In genomic region chr11:11302565-11302964, GRCh38 we compare ENCODE assay signal across 26 cellular contexts.
"Had no signal": no experiment of that assay in that cellular context is flagged by ENCODE, and none has a peak within 500 bp of the region (broad histone marks: within the 10 kb centered on the region; RNA-seq: fewer than 3 reads in every experiment).

No MANE protein-coding gene starts in this region.

- H3K4me1 ChIP-seq: left lung, stomach, thyroid gland, transverse colon, upper lobe of left lung had no signal

- H3K27ac ChIP-seq: left lung, ovary, right atrium auricular region, skin epidermis, stomach, testis, thyroid gland, transverse colon, upper lobe of left lung had no signal

- H3K27me3 ChIP-seq: left lung, ovary, right atrium auricular region, stomach, testis, thyroid gland, transverse colon, upper lobe of left lung had no signal

- H3K27me3 Mint-ChIP-seq: progenitor cell of endocrine pancreas had no signal

- DNase-seq: hippocampal formation; kidney glomerular epithelial cell; left colon; left lung; mesendoderm; naive B cell; natural killer cell; nephron progenitor cell; ovary; stimulated activated CD4-positive, alpha-beta T cell treated with anti-CD3 and anti-CD28 coated beads, Interleukin-12 subunit alpha, Interleukin-12 subunit beta, amount 100 ng/mL, for 4 hours; stimulated activated CD4-positive, alpha-beta T cell treated with anti-CD3 and anti-CD28 coated beads, Interleukin-15, amount 100 ng/mL, for 24 hours; stimulated activated CD4-positive, alpha-beta T cell treated with anti-CD3 and anti-CD28 coated beads, Interleukin-2, amount 100 ng/mL, for 24 hours; stimulated activated CD4-positive, alpha-beta T cell treated with anti-CD3 and anti-CD28 coated beads, Interleukin-4, amount 100 ng/mL, for 1 hour; stimulated activated naive B cell treated with anti-CD40 and anti-IgM and Interleukin-4, amounts not matched to agents 10 μg/mL and 1 μg/mL and 100 μg/mL, for 72 hours; stimulated activated naive CD8-positive, alpha-beta T cell treated with anti-CD3 and anti-CD28 coated beads, Interleukin-15, Interleukin-2, amounts not matched to agents 100 U/mL and 50 U/mL, for 24 hours; stomach; testis; thyroid gland; transverse colon; upper lobe of left lung had no signal

- H3K27ac Mint-ChIP-seq: mesothelial cell of epicardium; naive B cell; natural killer cell; nephron progenitor cell; progenitor cell of endocrine pancreas; stimulated activated naive B cell treated with anti-CD40 and anti-IgM and Interleukin-4, amounts not matched to agents 10 μg/mL and 1 μg/mL and 100 μg/mL, for 72 hours had no signal

- H3K4me1 Mint-ChIP-seq: mesothelial cell of epicardium, naive B cell, natural killer cell had no signal

- H3K36me3 Mint-ChIP-seq: mesothelial cell of epicardium; naive B cell; natural killer cell; stimulated activated naive B cell treated with anti-CD40 and anti-IgM and Interleukin-4, amounts not matched to agents 10 μg/mL and 1 μg/mL and 100 μg/mL, for 72 hours had no signal

- H3K4me3 Mint-ChIP-seq: mesothelial cell of epicardium; natural killer cell; nephron progenitor cell; stimulated activated naive B cell treated with anti-CD40 and anti-IgM and Interleukin-4, amounts not matched to agents 10 μg/mL and 1 μg/mL and 100 μg/mL, for 72 hours had no signal

- H3K4me3 ChIP-seq: left lung, lung, ovary, right atrium auricular region, skin epidermis, stomach, testis, thyroid gland, transverse colon, upper lobe of left lung had no signal

- ATAC-seq: left colon; left lung; natural killer cell; sciatic nerve; stimulated activated naive CD8-positive, alpha-beta T cell treated with anti-CD3 and anti-CD28 coated beads, Interleukin-15, Interleukin-2, amounts not matched to agents 100 U/mL and 50 U/mL, for 24 hours had no signal

- H3K36me3 ChIP-seq: left lung, ovary, right atrium auricular region, stomach, thyroid gland, transverse colon had no signal

- H3K9me3 Mint-ChIP-seq: mesothelial cell of epicardium; naive B cell; natural killer cell; nephron progenitor cell; stimulated activated naive B cell treated with anti-CD40 and anti-IgM and Interleukin-4, amounts not matched to agents 10 μg/mL and 1 μg/mL and 100 μg/mL, for 72 hours had no signal
